Comparison of ENCODE assay signal across 1 cellular context in genomic region chr13:24161010-24161775, GRCh38.
TF ChIP-seq lines count a peak whose summit lies in the region.

No MANE protein-coding gene starts in this region.

TF ChIP-seq in HepG2, 621 proteins besides CTCF, POLR2A, EP300 and RAD21 (continued from another document and continues in another):
- TF ChIP-seq BCL3 (CRISPR knock-in tag; IDR thresholded peaks at IDR 0.05) (no peak), NONO (IDR thresholded peaks at IDR 0.05) (no peak), NONO (CRISPR knock-in tag; conservative IDR thresholded peaks at IDR 0.05) (no peak), MAF1 (CRISPR knock-in tag; IDR thresholded peaks at IDR 0.05; ENCODE audit: borderline replicate concordance) (no peak; the same call in 1 of the 2 replicates), ZBTB34 (CRISPR knock-in tag; IDR thresholded peaks at IDR 0.05) (no peak), ZNF20 (CRISPR knock-in tag; IDR thresholded peaks at IDR 0.05) (no peak), ZSCAN25 (CRISPR knock-in tag; IDR thresholded peaks at IDR 0.05) (no peak), ATF1 (CRISPR knock-in tag; IDR thresholded peaks at IDR 0.05) (no peak), NCOA2 (CRISPR knock-in tag; IDR thresholded peaks at IDR 0.05) (no peak), ZNF296 (CRISPR knock-in tag; conservative IDR thresholded peaks at IDR 0.05) (no peak), NKX3-1 (CRISPR knock-in tag; IDR thresholded peaks at IDR 0.05) (no peak), SP4 (CRISPR knock-in tag; IDR thresholded peaks at IDR 0.05) (no peak), RFX3 (CRISPR knock-in tag; IDR thresholded peaks at IDR 0.05) (no peak), RFXANK (CRISPR knock-in tag; IDR thresholded peaks at IDR 0.05) (no peak), ZNF775 (CRISPR knock-in tag; IDR thresholded peaks at IDR 0.05; ENCODE audit: borderline replicate concordance) (no peak), KAT8 (CRISPR knock-in tag; IDR thresholded peaks at IDR 0.05) (no peak), WIZ (CRISPR knock-in tag; IDR thresholded peaks at IDR 0.05) (no peak), ZNF678 (CRISPR knock-in tag; IDR thresholded peaks at IDR 0.05) (peak; percentile 77; the same call in 1 of the 2 replicates), ZNF24 (IDR thresholded peaks at IDR 0.05) (no peak), MYNN (CRISPR knock-in tag; IDR thresholded peaks at IDR 0.05; ENCODE audit: low read depth) (no peak), HNRNPK (IDR thresholded peaks at IDR 0.05; ENCODE audit: low read depth, low read length, poor library complexity, severe bottlenecking) (no peak), ZNF3 (CRISPR knock-in tag; IDR thresholded peaks at IDR 0.05) (no peak), SETDB1 (CRISPR knock-in tag; IDR thresholded peaks at IDR 0.05; ENCODE audit: borderline replicate concordance) (no peak), NFYB (CRISPR knock-in tag; IDR thresholded peaks at IDR 0.05) (no peak), FOXK2 (IDR thresholded peaks at IDR 0.05) (no peak), ZNF343 (CRISPR knock-in tag; IDR thresholded peaks at IDR 0.05) (peak; percentile 59; the same call in 1 of the 2 replicates), ZNF839 (CRISPR knock-in tag; IDR thresholded peaks at IDR 0.05; ENCODE audit: borderline replicate concordance) (0 out of 2 replicates have a peak, but pooled peaks have one; percentile 26), EEA1 (CRISPR knock-in tag; IDR thresholded peaks at IDR 0.05; ENCODE audit: borderline replicate concordance) (no peak), ZFP36L1 (CRISPR knock-in tag; IDR thresholded peaks at IDR 0.05) (no peak), ZNF510 (CRISPR knock-in tag; IDR thresholded peaks at IDR 0.05; ENCODE audit: low read depth) (no peak), KDM2A (CRISPR knock-in tag; IDR thresholded peaks at IDR 0.05; ENCODE audit: borderline replicate concordance, low read depth) (peak; percentile 72; the same call in 1 of the 2 replicates), HOXA3 (CRISPR knock-in tag; IDR thresholded peaks at IDR 0.05) (peak; percentile 5; the same call in 1 of the 2 replicates), BRF2 (CRISPR knock-in tag; IDR thresholded peaks at IDR 0.05) (no peak), CHD2 (IDR thresholded peaks at IDR 0.05; ENCODE audit: low read depth, low read length) (no peak), PHF20 (CRISPR knock-in tag; IDR thresholded peaks at IDR 0.05) (peak; percentile 37; the same call in 1 of the 2 replicates), ZNF784 (CRISPR knock-in tag; IDR thresholded peaks at IDR 0.05; ENCODE audit: borderline replicate concordance) (no peak), BORCS8-MEF2B (CRISPR knock-in tag; IDR thresholded peaks at IDR 0.05) (no peak; the same call in 1 of the 2 replicates), RFXAP (CRISPR knock-in tag; IDR thresholded peaks at IDR 0.05; ENCODE audit: borderline replicate concordance) (no peak), ZNF609 (CRISPR knock-in tag; IDR thresholded peaks at IDR 0.05; ENCODE audit: borderline replicate concordance) (no peak), HOMEZ (CRISPR knock-in tag; IDR thresholded peaks at IDR 0.05; ENCODE audit: low read depth) (no peak)
- TF ChIP-seq, protein P1, sequence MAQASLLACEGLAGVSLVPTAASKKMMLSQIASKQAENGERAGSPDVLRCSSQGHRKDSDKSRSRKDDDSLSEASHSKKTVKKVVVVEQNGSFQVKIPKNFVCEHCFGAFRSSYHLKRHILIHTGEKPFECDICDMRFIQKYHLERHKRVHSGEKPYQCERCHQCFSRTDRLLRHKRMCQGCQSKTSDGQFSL (CRISPR knock-in tag; IDR thresholded peaks at IDR 0.05) = no peak
- TF ChIP-seq, protein P2, sequence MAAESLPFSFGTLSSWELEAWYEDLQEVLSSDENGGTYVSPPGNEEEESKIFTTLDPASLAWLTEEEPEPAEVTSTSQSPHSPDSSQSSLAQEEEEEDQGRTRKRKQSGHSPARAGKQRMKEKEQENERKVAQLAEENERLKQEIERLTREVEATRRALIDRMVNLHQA (CRISPR knock-in tag; IDR thresholded peaks at IDR 0.05) = no peak
- TF ChIP-seq, protein P3, sequence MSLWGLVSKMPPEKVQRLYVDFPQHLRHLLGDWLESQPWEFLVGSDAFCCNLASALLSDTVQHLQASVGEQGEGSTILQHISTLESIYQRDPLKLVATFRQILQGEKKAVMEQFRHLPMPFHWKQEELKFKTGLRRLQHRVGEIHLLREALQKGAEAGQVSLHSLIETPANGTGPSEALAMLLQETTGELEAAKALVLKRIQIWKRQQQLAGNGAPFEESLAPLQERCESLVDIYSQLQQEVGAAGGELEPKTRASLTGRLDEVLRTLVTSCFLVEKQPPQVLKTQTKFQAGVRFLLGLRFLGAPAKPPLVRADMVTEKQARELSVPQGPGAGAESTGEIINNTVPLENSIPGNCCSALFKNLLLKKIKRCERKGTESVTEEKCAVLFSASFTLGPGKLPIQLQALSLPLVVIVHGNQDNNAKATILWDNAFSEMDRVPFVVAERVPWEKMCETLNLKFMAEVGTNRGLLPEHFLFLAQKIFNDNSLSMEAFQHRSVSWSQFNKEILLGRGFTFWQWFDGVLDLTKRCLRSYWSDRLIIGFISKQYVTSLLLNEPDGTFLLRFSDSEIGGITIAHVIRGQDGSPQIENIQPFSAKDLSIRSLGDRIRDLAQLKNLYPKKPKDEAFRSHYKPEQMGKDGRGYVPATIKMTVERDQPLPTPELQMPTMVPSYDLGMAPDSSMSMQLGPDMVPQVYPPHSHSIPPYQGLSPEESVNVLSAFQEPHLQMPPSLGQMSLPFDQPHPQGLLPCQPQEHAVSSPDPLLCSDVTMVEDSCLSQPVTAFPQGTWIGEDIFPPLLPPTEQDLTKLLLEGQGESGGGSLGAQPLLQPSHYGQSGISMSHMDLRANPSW (CRISPR knock-in tag; IDR thresholded peaks at IDR 0.05; ENCODE audit: borderline replicate concordance) = no peak; the same call in 1 of the 2 replicates
- TF ChIP-seq, protein P4, sequence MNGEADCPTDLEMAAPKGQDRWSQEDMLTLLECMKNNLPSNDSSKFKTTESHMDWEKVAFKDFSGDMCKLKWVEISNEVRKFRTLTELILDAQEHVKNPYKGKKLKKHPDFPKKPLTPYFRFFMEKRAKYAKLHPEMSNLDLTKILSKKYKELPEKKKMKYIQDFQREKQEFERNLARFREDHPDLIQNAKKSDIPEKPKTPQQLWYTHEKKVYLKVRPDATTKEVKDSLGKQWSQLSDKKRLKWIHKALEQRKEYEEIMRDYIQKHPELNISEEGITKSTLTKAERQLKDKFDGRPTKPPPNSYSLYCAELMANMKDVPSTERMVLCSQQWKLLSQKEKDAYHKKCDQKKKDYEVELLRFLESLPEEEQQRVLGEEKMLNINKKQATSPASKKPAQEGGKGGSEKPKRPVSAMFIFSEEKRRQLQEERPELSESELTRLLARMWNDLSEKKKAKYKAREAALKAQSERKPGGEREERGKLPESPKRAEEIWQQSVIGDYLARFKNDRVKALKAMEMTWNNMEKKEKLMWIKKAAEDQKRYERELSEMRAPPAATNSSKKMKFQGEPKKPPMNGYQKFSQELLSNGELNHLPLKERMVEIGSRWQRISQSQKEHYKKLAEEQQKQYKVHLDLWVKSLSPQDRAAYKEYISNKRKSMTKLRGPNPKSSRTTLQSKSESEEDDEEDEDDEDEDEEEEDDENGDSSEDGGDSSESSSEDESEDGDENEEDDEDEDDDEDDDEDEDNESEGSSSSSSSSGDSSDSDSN (CRISPR knock-in tag; IDR thresholded peaks at IDR 0.05) = peak; percentile 85
- TF ChIP-seq, protein P5, sequence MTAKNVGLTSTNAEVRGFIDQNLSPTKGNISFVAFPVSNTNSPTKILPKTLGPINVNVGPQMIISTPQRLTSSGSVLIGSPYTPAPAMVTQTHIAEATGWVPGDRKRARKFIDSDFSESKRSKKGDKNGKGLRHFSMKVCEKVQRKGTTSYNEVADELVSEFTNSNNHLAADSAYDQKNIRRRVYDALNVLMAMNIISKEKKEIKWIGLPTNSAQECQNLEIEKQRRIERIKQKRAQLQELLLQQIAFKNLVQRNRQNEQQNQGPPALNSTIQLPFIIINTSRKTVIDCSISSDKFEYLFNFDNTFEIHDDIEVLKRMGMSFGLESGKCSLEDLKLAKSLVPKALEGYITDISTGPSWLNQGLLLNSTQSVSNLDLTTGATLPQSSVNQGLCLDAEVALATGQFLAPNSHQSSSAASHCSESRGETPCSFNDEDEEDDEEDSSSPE (CRISPR knock-in tag; IDR thresholded peaks at IDR 0.05) = no peak; the same call in 1 of the 2 replicates
